8 cellular contexts compared by ENCODE assay signal in genomic region chr5:38551020-38552017, GRCh38. TPM values are rescaled to one million over a fixed set of nuclear protein-coding genes. Genes with fewer than 3 reads are reported as not detected.
A peak's percentile ranks its signal among the peaks of the same experiment; 100 is the strongest.
DNase-seq lines count a peak whose midpoint lies in the region; ATAC-seq and TF ChIP-seq lines count a peak whose summit lies in the region.

No MANE protein-coding gene starts in this region.

- peak; percentile 71 for TF ChIP-seq CTCF in kidney epithelial cell (IDR thresholded peaks at IDR 0.05; ENCODE audit: insufficient read depth, low read length, poor library complexity, severe bottlenecking)

- ATAC-seq in GM18858 (IDR thresholded peaks at IDR 0.05; ENCODE audit: unreplicated experiment): peak; percentile 66
- no peak for ATAC-seq in GM18870 (IDR thresholded peaks at IDR 0.05; ENCODE audit: unreplicated experiment)

- H3K27me3 ChIP-seq in kidney epithelial cell (ENCODE audit: control insufficient read depth, insufficient read depth, low read length): no peaks in the 10 kb centered on the region

- peaks cover 1% of the 10 kb centered on the region for H3K36me3 ChIP-seq in kidney epithelial cell (ENCODE audit: control insufficient read depth, insufficient read depth, low read length)

- DNase-seq in AG20443 (ENCODE audit: low spot score): peak; percentile 51
- DNase-seq in NCI-H1092 treated with DMSO at 0.1 percent for 48 hours (lab: John Stamatoyannopoulos, UW): peak; percentile 48
- peak; percentile 32 for DNase-seq in amniotic stem cell (lab: John Stamatoyannopoulos, UW)
- no peak for DNase-seq in kidney epithelial cell (ENCODE audit: low read depth)
- DNase-seq in UCSD-AML1 (lab: John Stamatoyannopoulos, UW; ENCODE audit: unreplicated experiment): no peak
- no peak for DNase-seq in HuH-7.5 (ENCODE audit: low spot score)

- H3K4me3 ChIP-seq in kidney epithelial cell (ENCODE audit: low read depth, low read length): no peak overlapping the region

RNA-seq across cellular contexts. Expression of gene LIFR, which starts 5.1 kb away (rescaled TPM):
- total RNA-seq in kidney epithelial cell: 11.0 and 13.8 TPM in 2 replicates

Comparison
In these comparisons a context has a peak if more than half of its experiments do, and no peak if none do; other contexts are left out.
1. DNase-seq: peak in AG20443 (single experiment), NCI-H1092 treated with DMSO at 0.1 percent for 48 hours (single experiment) and amniotic stem cell (single experiment); none in kidney epithelial cell (single experiment), UCSD-AML1 (single experiment) and HuH-7.5 (single experiment).